In genomic region chr6:88177961-88178464, GRCh38 we compare ENCODE assay signal across 7 cellular contexts. TPM values are rescaled to one million over a fixed set of nuclear protein-coding genes. Genes with fewer than 3 reads are reported as not detected.
DNase-seq lines count a peak whose midpoint lies in the region; ATAC-seq lines count a peak whose summit lies in the region.

No MANE protein-coding gene starts in this region.

- H3K9me3 Mint-ChIP-seq in stimulated activated memory B cell treated with anti-CD40 and anti-IgM and Interleukin-4, amounts not matched to agents 10 μg/mL and 1 μg/mL and 100 μg/mL, for 72 hours, result peaks cover 3% of the 10 kb centered on the region

- DNase-seq in RKO (ENCODE audit: low spot score) (peak; percentile 35), NCI-H1417 treated with DMSO at 0.1 percent for 48 hours (lab: John Stamatoyannopoulos, UW) (no peak), HCEC 1CT (no peak), mesenteric fat pad (ENCODE audit: low spot score) (no peak)

- H3K27me3 Mint-ChIP-seq in stimulated activated memory B cell treated with anti-CD40 and anti-IgM and Interleukin-4, amounts not matched to agents 10 μg/mL and 1 μg/mL and 100 μg/mL, for 72 hours, result no peaks in the 10 kb centered on the region

- peaks cover 6% of the 10 kb centered on the region for H3K36me3 Mint-ChIP-seq in stimulated activated memory B cell treated with anti-CD40 and anti-IgM and Interleukin-4, amounts not matched to agents 10 μg/mL and 1 μg/mL and 100 μg/mL, for 72 hours

- ATAC-seq in GM19328 (IDR thresholded peaks at IDR 0.05; ENCODE audit: unreplicated experiment) (peak; percentile 52), HG03039 (IDR thresholded peaks at IDR 0.05; ENCODE audit: unreplicated experiment) (peak; percentile 73)
- ATAC-seq in stimulated activated memory B cell treated with anti-CD40 and anti-IgM and Interleukin-4, amounts not matched to agents 10 μg/mL and 1 μg/mL and 100 μg/mL, for 72 hours, result peak; percentile 87

- peak overlapping the region; percentile 28 for H3K4me3 Mint-ChIP-seq in stimulated activated memory B cell treated with anti-CD40 and anti-IgM and Interleukin-4, amounts not matched to agents 10 μg/mL and 1 μg/mL and 100 μg/mL, for 72 hours

- H3K27ac Mint-ChIP-seq in stimulated activated memory B cell treated with anti-CD40 and anti-IgM and Interleukin-4, amounts not matched to agents 10 μg/mL and 1 μg/mL and 100 μg/mL, for 72 hours, result peak overlapping the region; percentile 97

- H3K4me1 Mint-ChIP-seq in stimulated activated memory B cell treated with anti-CD40 and anti-IgM and Interleukin-4, amounts not matched to agents 10 μg/mL and 1 μg/mL and 100 μg/mL, for 72 hours, result peaks cover 57% of the 10 kb centered on the region

RNA-seq across cellular contexts. Expression of gene CNR1, which starts 11.9 kb away (rescaled TPM):
- total RNA-seq in mesenteric fat pad, result 16.7 TPM
